In the genomic region with DNA sequence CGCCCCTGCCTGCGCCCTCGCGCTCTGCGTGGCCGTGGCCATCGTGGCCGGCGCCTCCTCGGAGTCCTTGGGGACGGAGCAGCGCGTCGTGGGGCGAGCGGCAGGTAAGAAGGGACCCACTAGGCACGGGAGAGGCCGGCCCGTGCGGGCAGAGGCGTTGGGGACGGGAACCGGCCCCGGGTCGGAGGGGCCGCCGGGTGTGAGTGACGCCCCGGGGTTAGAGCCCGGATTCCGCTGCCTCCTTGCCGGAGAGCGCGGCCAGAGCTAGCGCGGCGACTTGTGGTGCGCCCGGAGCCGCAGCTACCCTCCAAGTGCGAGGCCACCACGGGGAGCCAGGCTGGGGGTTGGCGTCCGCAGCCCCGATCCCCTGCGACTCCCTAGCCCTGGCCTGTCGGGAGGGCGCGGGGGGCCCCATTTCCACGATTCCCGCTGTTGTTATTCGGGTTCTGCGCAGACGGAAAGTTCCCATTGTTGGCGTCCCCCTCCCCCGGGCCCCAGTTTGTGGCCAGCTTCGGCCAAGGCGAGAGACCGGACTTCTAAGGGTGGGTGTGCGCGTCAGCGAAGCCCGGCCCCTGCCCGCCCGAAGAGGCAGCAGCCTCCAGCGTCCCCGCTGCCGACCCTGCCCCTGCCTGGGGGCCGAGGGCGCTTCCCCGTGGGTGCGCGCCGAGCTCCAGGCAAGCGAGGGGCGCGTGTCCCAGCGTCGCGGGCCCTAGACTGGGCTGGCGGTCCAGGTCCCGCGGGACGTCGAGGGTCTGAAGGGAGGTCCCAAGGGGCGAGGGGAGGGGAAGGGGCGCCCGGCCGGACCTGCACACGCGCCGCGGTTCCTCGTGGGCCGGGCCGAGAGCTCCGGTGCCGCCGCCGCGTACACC, we compare ENCODE assay signal across 1 cellular context.
TF ChIP-seq lines count a peak whose summit lies in the region.

No MANE protein-coding gene starts in this region.

TF ChIP-seq in HepG2, 621 proteins besides CTCF, POLR2A, EP300 and RAD21 (continued from another document and continues in another):
- TF ChIP-seq ZBTB40 (IDR thresholded peaks at IDR 0.05) = no peak
- no peak for TF ChIP-seq ZBTB40 (CRISPR knock-in tag; IDR thresholded peaks at IDR 0.05)
- TF ChIP-seq, protein P1, sequence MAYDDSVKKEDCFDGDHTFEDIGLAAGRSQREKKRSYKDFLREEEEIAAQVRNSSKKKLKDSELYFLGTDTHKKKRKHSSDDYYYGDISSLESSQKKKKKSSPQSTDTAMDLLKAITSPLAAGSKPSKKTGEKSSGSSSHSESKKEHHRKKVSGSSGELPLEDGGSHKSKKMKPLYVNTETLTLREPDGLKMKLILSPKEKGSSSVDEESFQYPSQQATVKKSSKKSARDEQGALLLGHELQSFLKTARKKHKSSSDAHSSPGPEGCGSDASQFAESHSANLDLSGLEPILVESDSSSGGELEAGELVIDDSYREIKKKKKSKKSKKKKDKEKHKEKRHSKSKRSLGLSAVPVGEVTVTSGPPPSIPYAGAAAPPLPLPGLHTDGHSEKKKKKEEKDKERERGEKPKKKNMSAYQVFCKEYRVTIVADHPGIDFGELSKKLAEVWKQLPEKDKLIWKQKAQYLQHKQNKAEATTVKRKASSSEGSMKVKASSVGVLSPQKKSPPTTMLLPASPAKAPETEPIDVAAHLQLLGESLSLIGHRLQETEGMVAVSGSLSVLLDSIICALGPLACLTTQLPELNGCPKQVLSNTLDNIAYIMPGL (CRISPR knock-in tag; IDR thresholded peaks at IDR 0.05; ENCODE audit: borderline replicate concordance in 1 of 2, low read depth in 1 of 2) = peak in 1 of 2 experiments; percentile 26; a peak in 1 of 4 replicates
- no peak for TF ChIP-seq KDM4B (CRISPR knock-in tag; IDR thresholded peaks at IDR 0.05)
- peak; percentile 48; the same call in 1 of the 2 replicates for TF ChIP-seq GABPB1 (CRISPR knock-in tag; IDR thresholded peaks at IDR 0.05)
- no peak for TF ChIP-seq MAX (IDR thresholded peaks at IDR 0.05)
- TF ChIP-seq ZSCAN30 (CRISPR knock-in tag; IDR thresholded peaks at IDR 0.05) = no peak
- TF ChIP-seq BHLHE40 (IDR thresholded peaks at IDR 0.05; ENCODE audit: low read length) = no peak
- no peak for TF ChIP-seq SNRNP70 (IDR thresholded peaks at IDR 0.05; ENCODE audit: low read depth, low read length)
- TF ChIP-seq BORCS8-MEF2B (CRISPR knock-in tag; IDR thresholded peaks at IDR 0.05) = 0 out of 2 replicates have a peak, but pooled peaks have one; percentile 21
- TF ChIP-seq FOXC1 (CRISPR knock-in tag; IDR thresholded peaks at IDR 0.05; ENCODE audit: borderline replicate concordance) = peak; percentile 25; the same call in 1 of the 2 replicates
- no peak for TF ChIP-seq ZNF292 (CRISPR knock-in tag; IDR thresholded peaks at IDR 0.05; ENCODE audit: borderline replicate concordance, low read depth)
- peak; percentile 37; the same call in 1 of the 2 replicates for TF ChIP-seq ZNF773 (CRISPR knock-in tag; IDR thresholded peaks at IDR 0.05; ENCODE audit: borderline replicate concordance)
- TF ChIP-seq HNRNPK (IDR thresholded peaks at IDR 0.05; ENCODE audit: low read depth, low read length, poor library complexity, severe bottlenecking) = peak; percentile 6
- no peak for TF ChIP-seq NFE2 (CRISPR knock-in tag; IDR thresholded peaks at IDR 0.05)
- TF ChIP-seq TBX2 (CRISPR knock-in tag; IDR thresholded peaks at IDR 0.05; ENCODE audit: borderline replicate concordance) = peak; percentile 34
- TF ChIP-seq ZNF616 (CRISPR knock-in tag; IDR thresholded peaks at IDR 0.05; ENCODE audit: low read depth) = 0 out of 2 replicates have a peak, but pooled peaks have one; percentile 3
- TF ChIP-seq ATAD3A (CRISPR knock-in tag; IDR thresholded peaks at IDR 0.05) = no peak
- TF ChIP-seq PHF8 (CRISPR knock-in tag; IDR thresholded peaks at IDR 0.05) = 0 out of 2 replicates have a peak, but pooled peaks have one; percentile 15
- TF ChIP-seq BCL6 (CRISPR knock-in tag; IDR thresholded peaks at IDR 0.05) = no peak
- TF ChIP-seq KDM3A (CRISPR knock-in tag; IDR thresholded peaks at IDR 0.05; ENCODE audit: low read depth) = 0 out of 2 replicates have a peak, but pooled peaks have one; percentile 29
- TF ChIP-seq, protein P2, sequence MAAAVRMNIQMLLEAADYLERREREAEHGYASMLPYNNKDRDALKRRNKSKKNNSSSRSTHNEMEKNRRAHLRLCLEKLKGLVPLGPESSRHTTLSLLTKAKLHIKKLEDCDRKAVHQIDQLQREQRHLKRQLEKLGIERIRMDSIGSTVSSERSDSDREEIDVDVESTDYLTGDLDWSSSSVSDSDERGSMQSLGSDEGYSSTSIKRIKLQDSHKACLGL (CRISPR knock-in tag; IDR thresholded peaks at IDR 0.05) = 0 out of 2 replicates have a peak, but pooled peaks have one; percentile 36
- no peak for TF ChIP-seq ARID3A (IDR thresholded peaks at IDR 0.05; ENCODE audit: low read depth, low read length)
- TF ChIP-seq ZNF772 (CRISPR knock-in tag; IDR thresholded peaks at IDR 0.05) = peak; percentile 23; the same call in 1 of the 2 replicates
- TF ChIP-seq, protein P3, sequence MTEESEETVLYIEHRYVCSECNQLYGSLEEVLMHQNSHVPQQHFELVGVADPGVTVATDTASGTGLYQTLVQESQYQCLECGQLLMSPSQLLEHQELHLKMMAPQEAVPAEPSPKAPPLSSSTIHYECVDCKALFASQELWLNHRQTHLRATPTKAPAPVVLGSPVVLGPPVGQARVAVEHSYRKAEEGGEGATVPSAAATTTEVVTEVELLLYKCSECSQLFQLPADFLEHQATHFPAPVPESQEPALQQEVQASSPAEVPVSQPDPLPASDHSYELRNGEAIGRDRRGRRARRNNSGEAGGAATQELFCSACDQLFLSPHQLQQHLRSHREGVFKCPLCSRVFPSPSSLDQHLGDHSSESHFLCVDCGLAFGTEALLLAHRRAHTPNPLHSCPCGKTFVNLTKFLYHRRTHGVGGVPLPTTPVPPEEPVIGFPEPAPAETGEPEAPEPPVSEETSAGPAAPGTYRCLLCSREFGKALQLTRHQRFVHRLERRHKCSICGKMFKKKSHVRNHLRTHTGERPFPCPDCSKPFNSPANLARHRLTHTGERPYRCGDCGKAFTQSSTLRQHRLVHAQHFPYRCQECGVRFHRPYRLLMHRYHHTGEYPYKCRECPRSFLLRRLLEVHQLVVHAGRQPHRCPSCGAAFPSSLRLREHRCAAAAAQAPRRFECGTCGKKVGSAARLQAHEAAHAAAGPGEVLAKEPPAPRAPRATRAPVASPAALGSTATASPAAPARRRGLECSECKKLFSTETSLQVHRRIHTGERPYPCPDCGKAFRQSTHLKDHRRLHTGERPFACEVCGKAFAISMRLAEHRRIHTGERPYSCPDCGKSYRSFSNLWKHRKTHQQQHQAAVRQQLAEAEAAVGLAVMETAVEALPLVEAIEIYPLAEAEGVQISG (CRISPR knock-in tag; IDR thresholded peaks at IDR 0.05) = no peak
- peak; percentile 27; the same call in 1 of the 2 replicates for TF ChIP-seq ZNF788 (CRISPR knock-in tag; IDR thresholded peaks at IDR 0.05; ENCODE audit: borderline replicate concordance)
- no peak for TF ChIP-seq ZNF274 (CRISPR knock-in tag; IDR thresholded peaks at IDR 0.05)
- no peak for TF ChIP-seq ZNF10 (CRISPR knock-in tag; IDR thresholded peaks at IDR 0.05; ENCODE audit: borderline replicate concordance, low read depth)
- no peak for TF ChIP-seq SUZ12 (IDR thresholded peaks at IDR 0.05; ENCODE audit: low read depth, low read length)
- TF ChIP-seq RBM22 (optimal IDR thresholded peaks at IDR 0.05; ENCODE audit: low read length) = peak; percentile 71
- peak; percentile 21 for TF ChIP-seq HNRNPLL (IDR thresholded peaks at IDR 0.05; ENCODE audit: low read depth, low read length, poor library complexity, severe bottlenecking)
- TF ChIP-seq TAF1 (CRISPR knock-in tag; IDR thresholded peaks at IDR 0.05) = peak; percentile 38; the same call in 1 of the 2 replicates
- peak; percentile 9; the same call in 1 of the 2 replicates for TF ChIP-seq SALL1 (CRISPR knock-in tag; IDR thresholded peaks at IDR 0.05)
- TF ChIP-seq PRDM4 (CRISPR knock-in tag; IDR thresholded peaks at IDR 0.05; ENCODE audit: borderline replicate concordance) = no peak
- TF ChIP-seq ZBTB7A (CRISPR knock-in tag; IDR thresholded peaks at IDR 0.05) = 0 out of 2 replicates have a peak, but pooled peaks have one; percentile 43
- no peak for TF ChIP-seq ZMAT3 (CRISPR knock-in tag; conservative IDR thresholded peaks at IDR 0.05)
- no peak for TF ChIP-seq CBX1 (IDR thresholded peaks at IDR 0.05; ENCODE audit: low read depth)
- no peak for TF ChIP-seq ZNF296 (CRISPR knock-in tag; conservative IDR thresholded peaks at IDR 0.05)
- TF ChIP-seq ZNF337 (CRISPR knock-in tag; IDR thresholded peaks at IDR 0.05; ENCODE audit: borderline replicate concordance, low read depth) = 0 out of 2 replicates have a peak, but pooled peaks have one; percentile 61
